8 cellular contexts compared by ENCODE assay signal in genomic region chr10:108783897-108784296, GRCh38.
A peak's percentile ranks its signal among the peaks of the same experiment; 100 is the strongest.
DNase-seq lines count a peak whose midpoint lies in the region; ATAC-seq and TF ChIP-seq lines count a peak whose summit lies in the region.

No MANE protein-coding gene starts in this region.

- no peaks in the 10 kb centered on the region for H3K36me3 ChIP-seq in testis (ENCODE audit: low read depth, missing control alignments)

- DNase-seq in AG20443 (ENCODE audit: low spot score) (peak; percentile 17), NCI-H748 treated with DMSO at 0.1 percent for 48 hours (lab: John Stamatoyannopoulos, UW) (peak; percentile 4), epithelial cell of esophagus (ENCODE audit: low read depth) (peak; percentile 52), testis (peak; percentile 60), GOT3 (lab: John Stamatoyannopoulos, UW) (no peak)

- peak; percentile 60 for TF ChIP-seq CTCF in GM12875 (IDR thresholded peaks at IDR 0.05; ENCODE audit: borderline replicate concordance, insufficient read depth, low read depth, low read length)
- peak; percentile 21 for TF ChIP-seq CTCF in epithelial cell of esophagus (IDR thresholded peaks at IDR 0.05; ENCODE audit: insufficient read depth, low read depth, low read length, missing control alignments)
- peak; percentile 6 to 41 (median 21) for TF ChIP-seq CTCF in testis (IDR thresholded peaks at IDR 0.05)

- intact Hi-C loops in testis (cut with DNase I; ENCODE audit: low total_unique reads), result no loop called here

- ATAC-seq in HG02798 (IDR thresholded peaks at IDR 0.05; ENCODE audit: poor library complexity, unreplicated experiment) (peak; percentile 85), HG02970 (IDR thresholded peaks at IDR 0.05; ENCODE audit: low FRiP score, unreplicated experiment) (no peak)

- no peak overlapping the region for H3K27ac ChIP-seq in testis

- H3K4me3 ChIP-seq in GM12875 (ENCODE audit: low read depth, low read length) (no peak overlapping the region), epithelial cell of esophagus (ENCODE audit: low read length) (no peak overlapping the region), testis (no peak overlapping the region)

- no peaks in the 10 kb centered on the region for H3K27me3 ChIP-seq in testis

- peaks cover 2% of the 10 kb centered on the region for H3K4me1 ChIP-seq in testis

- TF ChIP-seq POLR2A in testis (IDR thresholded peaks at IDR 0.05), result no peak

- H3K9me3 ChIP-seq in testis, result no peaks in the 10 kb centered on the region

- WGBS in testis, 2 donors, result 71 to 75% methylated on average over 1 of the region's 1 CpG
